In genomic region chr1:211260161-211261107, GRCh38 we compare ENCODE assay signal across 8 cellular contexts.
DNase-seq lines count a peak whose midpoint lies in the region; ATAC-seq and TF ChIP-seq lines count a peak whose summit lies in the region.

No MANE protein-coding gene starts in this region.

- no peak for TF ChIP-seq CTCF in choroid plexus epithelial cell (conservative IDR thresholded peaks at IDR 0.05; ENCODE audit: low read depth, low read length)

- peak; percentile 35 for ATAC-seq in GM18870 (IDR thresholded peaks at IDR 0.05; ENCODE audit: unreplicated experiment)
- peak; percentile 38 for ATAC-seq in HG03135 (IDR thresholded peaks at IDR 0.05; ENCODE audit: unreplicated experiment)

- peak overlapping the region; percentile 92 for H3K4me3 ChIP-seq in choroid plexus epithelial cell (ENCODE audit: low read depth, low read length)

- no peaks in the 10 kb centered on the region for H3K27me3 ChIP-seq in layer of hippocampus (ENCODE audit: control insufficient read depth, insufficient read depth, low read length)

- peak overlapping the region; percentile 91 for H3K27ac ChIP-seq in layer of hippocampus (ENCODE audit: low read depth, low read length)

- peak; percentile 82 for DNase-seq in AG08396 (ENCODE audit: low spot score)
- peak; percentile 93 to 94 for DNase-seq in NCI-H446 (lab: John Stamatoyannopoulos, UW)
- DNase-seq in activated CD4-positive, alpha-beta T cell treated with anti-CD3 and anti-CD28 coated beads for 24 hours (ENCODE audit: low read depth in 2 of 2), result peak; percentile 41 to 51
- peak; percentile 77 for DNase-seq in choroid plexus epithelial cell (ENCODE audit: low read depth)
- DNase-seq in stimulated activated CD4-positive, alpha-beta T cell treated with anti-CD3 and anti-CD28 coated beads, Interleukin-1b, Interleukin-23, amount 100 ng/mL, for 24 hours (ENCODE audit: low read depth in 4 of 4, low spot score in 1 of 4), result peak; percentile 29 to 62 (median 42)

Comparison
In these comparisons a context has a peak if more than half of its experiments do, and no peak if none do; other contexts are left out.
1. Peak in every context shown above with its lines: DNase-seq, ATAC-seq, H3K4me3 ChIP-seq and H3K27ac ChIP-seq.
2. DNase-seq: peak in every context shown above with its lines; median percentile 94 in NCI-H446; 82 in AG08396; 77 in choroid plexus epithelial cell; 46 in activated CD4-positive, alpha-beta T cell treated with anti-CD3 and anti-CD28 coated beads for 24 hours; 42 in stimulated activated CD4-positive, alpha-beta T cell treated with anti-CD3 and anti-CD28 coated beads, Interleukin-1b, Interleukin-23, amount 100 ng/mL, for 24 hours.